ENCODE assay signal across 8 cellular contexts in the genomic region with DNA sequence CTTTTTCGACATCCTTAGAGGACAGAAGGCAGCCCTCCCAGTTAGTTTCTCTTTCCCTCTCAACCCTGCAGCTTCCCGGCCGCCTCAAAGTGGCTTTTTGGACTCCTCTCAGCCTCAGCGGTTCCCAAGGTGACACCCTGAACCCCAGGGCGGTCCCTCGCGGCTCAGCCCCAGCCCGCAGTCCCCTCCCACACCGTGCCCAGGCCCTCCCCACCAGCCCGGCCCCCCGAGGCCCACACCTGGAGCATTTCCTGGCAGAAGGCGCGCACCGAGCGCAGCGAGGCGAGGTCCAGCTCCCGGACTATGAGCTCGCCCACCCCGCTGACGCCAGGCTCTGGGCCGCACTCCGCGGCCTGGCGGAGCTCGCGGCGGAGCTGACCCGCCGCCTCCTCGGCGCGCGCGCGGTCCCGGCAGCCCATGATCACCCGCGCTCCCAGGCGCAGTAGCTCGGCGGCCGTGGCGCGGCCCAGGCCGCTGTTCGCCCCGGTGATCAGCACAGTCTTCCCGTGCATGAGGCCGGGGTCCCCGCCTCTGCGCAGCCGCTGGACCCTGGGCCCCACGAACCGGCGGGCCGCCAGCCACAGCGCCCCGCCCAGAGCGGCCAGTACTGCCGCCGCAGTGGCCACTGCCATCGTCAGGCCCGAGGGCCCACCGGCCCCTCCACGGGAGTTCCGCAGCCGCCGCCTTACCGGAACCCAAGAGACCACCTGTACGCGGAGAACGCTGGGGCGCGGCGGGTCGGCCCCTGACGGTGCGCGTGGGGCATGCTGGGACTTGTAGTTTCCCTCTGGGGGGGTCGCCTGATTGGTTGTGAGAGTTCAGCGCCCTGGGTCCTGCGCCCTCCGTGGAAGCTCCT. TPM values are rescaled to one million over a fixed set of nuclear protein-coding genes. Genes with fewer than 3 reads are reported as not detected.
DNase-seq lines count a peak whose midpoint lies in the region; ATAC-seq and TF ChIP-seq lines count a peak whose summit lies in the region.

Gene RDH14 (minus strand): TSS at position 713 of the 856 bp plus-strand sequence. CDS start 81 bp downstream, at position 632.

- H3K4me3 ChIP-seq in CD8-positive, alpha-beta T cell (ENCODE audit: low read depth, low read length) = peak within 1 kb of the TSS; percentile 89
- H3K4me3 ChIP-seq in lower lobe of right lung = peak within 1 kb of the TSS; percentile 80

- H3K36me3 ChIP-seq in CD8-positive, alpha-beta T cell (ENCODE audit: insufficient read depth, low read length) = no peaks in the 10 kb centered on the region
- peaks cover 7% of the 10 kb centered on the region for H3K36me3 ChIP-seq in lower lobe of right lung

- H3K27me3 Mint-ChIP-seq in CD8-positive, alpha-beta T cell (ENCODE audit: low read depth) = no peaks in the 10 kb centered on the region

- peak; percentile 88 to 96 (median 93) for DNase-seq in CD8-positive, alpha-beta T cell
- DNase-seq in HS-27A (ENCODE audit: low read depth) = peak; percentile 82
- DNase-seq in NK-92 (lab: John Stamatoyannopoulos, UW; ENCODE audit: unreplicated experiment) = peak; percentile 30
- DNase-seq in activated CD8-positive, alpha-beta memory T cell treated with anti-CD3 and anti-CD28 coated beads for 1 hour (ENCODE audit: extremely low read depth in 1 of 2, low read depth in 1 of 2) = peak; percentile 80 to 86
- peak; percentile 91 for DNase-seq in effector CD4-positive, alpha-beta T cell
- DNase-seq in lower lobe of right lung = peak; percentile 94
- DNase-seq in stimulated activated CD4-positive, alpha-beta T cell treated with anti-CD3 and anti-CD28 coated beads, TNF-alpha, amount 100 ng/mL, for 24 hours (ENCODE audit: low read depth in 3 of 3) = peak; percentile 85 to 89 (median 85)

- H3K27ac ChIP-seq in CD8-positive, alpha-beta T cell (ENCODE audit: low read depth, low read length) = peak within 1 kb of the TSS; percentile 92
- H3K27ac ChIP-seq in lower lobe of right lung = peak within 1 kb of the TSS; percentile 98

- CTCF ChIA-PET in CD8-positive, alpha-beta T cell (lab: Charles Lee) = interaction anchor here (0.6 to 1.5 kb wide), 3 partner anchors 12 to 102 kb away, joined by 3 to 6 read pairs (median 3); no protein-coding TSS in a partner anchor

- no peak for TF ChIP-seq CTCF in CD8-positive, alpha-beta T cell (IDR thresholded peaks at IDR 0.05)
- no peak for TF ChIP-seq CTCF in lower lobe of right lung (IDR thresholded peaks at IDR 0.05)

- ATAC-seq in CD8-positive, alpha-beta T cell = peak; percentile 87
- peak; percentile 95 for ATAC-seq in GM19467 (IDR thresholded peaks at IDR 0.05; ENCODE audit: unreplicated experiment)
- peak; percentile 98 for ATAC-seq in lower lobe of right lung

- H3K4me1 Mint-ChIP-seq in CD8-positive, alpha-beta T cell (ENCODE audit: low read depth) = peaks cover 42% of the 10 kb centered on the region

- H3K4me3 Mint-ChIP-seq in CD8-positive, alpha-beta T cell = peak within 1 kb of the TSS; percentile 94

- H3K27me3 ChIP-seq in CD8-positive, alpha-beta T cell (ENCODE audit: insufficient read depth, low read length) = no peaks in the 10 kb centered on the region
- no peaks in the 10 kb centered on the region for H3K27me3 ChIP-seq in lower lobe of right lung (ENCODE audit: low read depth)

- H3K36me3 Mint-ChIP-seq in CD8-positive, alpha-beta T cell = peaks cover 42% of the 10 kb centered on the region

- H3K4me1 ChIP-seq in CD8-positive, alpha-beta T cell (ENCODE audit: insufficient read depth, low read length) = peaks cover 22% of the 10 kb centered on the region
- peaks cover 23% of the 10 kb centered on the region for H3K4me1 ChIP-seq in lower lobe of right lung

- H3K9me3 ChIP-seq in CD8-positive, alpha-beta T cell (ENCODE audit: low read length) = no peaks in the 10 kb centered on the region
- H3K9me3 ChIP-seq in lower lobe of right lung = no peaks in the 10 kb centered on the region

- H3K9me3 Mint-ChIP-seq in CD8-positive, alpha-beta T cell = no peaks in the 10 kb centered on the region

- intact Hi-C loops in CD8-positive, alpha-beta T cell (cut with DNase I, micrococcal nuclease) = loop anchor here (1.0 to 5.0 kb wide), 12 partner anchors 787 to 1791 kb away; partner anchors contain the start of genes GEN1 (in 2 of the 2), TTC32 (in 1 of the 2) and WDR35 (in 1 of the 2)
- intact Hi-C loops in lower lobe of right lung (cut with DNase I) = loop anchor here (10.0 kb wide), 1 partner anchor 185 kb away; no protein-coding TSS in a partner anchor

- H3K27ac Mint-ChIP-seq in CD8-positive, alpha-beta T cell = peak within 1 kb of the TSS; percentile 98

- POLR2A ChIA-PET in CD8-positive, alpha-beta T cell (lab: Charles Lee) = interaction anchor here (1.0 to 2.4 kb wide), 11 partner anchors 11 to 1492 kb away, joined by 3 to 18 read pairs (median 7); partner anchors contain the start of genes GEN1, LAPTM4A, SMC6 and TTC32

RNA-seq across cellular contexts. Expression of gene RDH14, which starts in this region (rescaled TPM):
- total RNA-seq in CD8-positive, alpha-beta T cell = 10 to 100 TPM; 12.5 to 13.2 TPM
- total RNA-seq in lower lobe of right lung = 18.3 TPM

Comparison
In these comparisons a context has a peak if more than half of its experiments do, and no peak if none do; other contexts are left out.
1. Peak in every context shown above with its lines: DNase-seq, ATAC-seq, H3K4me3 ChIP-seq and H3K27ac ChIP-seq.
2. DNase-seq: peak in every context shown above with its lines; median percentile 94 in lower lobe of right lung; 93 in CD8-positive, alpha-beta T cell; 91 in effector CD4-positive, alpha-beta T cell; 85 in stimulated activated CD4-positive, alpha-beta T cell treated with anti-CD3 and anti-CD28 coated beads, TNF-alpha, amount 100 ng/mL, for 24 hours; 83 in activated CD8-positive, alpha-beta memory T cell treated with anti-CD3 and anti-CD28 coated beads for 1 hour; 82 in HS-27A; 30 in NK-92.